Comparison of ENCODE assay signal across 18 cellular contexts in genomic region chr4:131013226-131013625, GRCh38.
"Had no signal": no experiment of that assay in that cellular context is flagged by ENCODE, and none has a peak within 500 bp of the region (broad histone marks: within the 10 kb centered on the region; RNA-seq: fewer than 3 reads in every experiment).

No MANE protein-coding gene starts in this region.

- H3K27ac Mint-ChIP-seq: naive thymus-derived CD4-positive, alpha-beta T cell had no signal

- H3K27me3 Mint-ChIP-seq: naive thymus-derived CD4-positive, alpha-beta T cell had no signal

- H3K27ac ChIP-seq: coronary artery, dorsolateral prefrontal cortex, esophagus muscularis mucosa, foreskin keratinocyte, gastroesophageal sphincter, heart left ventricle, hepatocyte, left lung, lower lobe of right lung had no signal

- H3K4me1 Mint-ChIP-seq: naive thymus-derived CD4-positive, alpha-beta T cell had no signal

- H3K27me3 ChIP-seq: dorsolateral prefrontal cortex, esophagus muscularis mucosa, foreskin keratinocyte, gastroesophageal sphincter, heart left ventricle, hepatocyte, left lung had no signal

- H3K4me1 ChIP-seq: esophagus muscularis mucosa, foreskin keratinocyte, gastroesophageal sphincter, heart left ventricle, left lung, lower lobe of right lung had no signal

- H3K4me2 ChIP-seq: hepatocyte had no signal

- H3K36me3 Mint-ChIP-seq: naive thymus-derived CD4-positive, alpha-beta T cell had no signal

- DNase-seq: dermis blood vessel endothelial cell; dorsolateral prefrontal cortex; effector CD4-positive, alpha-beta T cell; effector memory CD4-positive, alpha-beta T cell; foreskin keratinocyte; heart left ventricle; hypothalamus; left cardiac atrium; left lung; left ventricle myocardium superior; lower lobe of right lung; mesenchymal stem cell; midbrain; naive thymus-derived CD4-positive, alpha-beta T cell had no signal

- ATAC-seq: foreskin keratinocyte; gastroesophageal sphincter; heart left ventricle; left cardiac atrium; left lung; left ventricle myocardium superior; lower lobe of right lung; naive thymus-derived CD4-positive, alpha-beta T cell had no signal

- H3K4me3 ChIP-seq: coronary artery, dorsolateral prefrontal cortex, esophagus muscularis mucosa, gastroesophageal sphincter, heart left ventricle, hepatocyte, left lung, lower lobe of right lung had no signal

- H3K36me3 ChIP-seq: esophagus muscularis mucosa, gastroesophageal sphincter, heart left ventricle, left lung, lower lobe of right lung had no signal

- H3K4me3 Mint-ChIP-seq: naive thymus-derived CD4-positive, alpha-beta T cell had no signal

- H3K9me3 ChIP-seq: esophagus muscularis mucosa, heart left ventricle, lower lobe of right lung had no signal

- H2AFZ ChIP-seq: hepatocyte had no signal

- H3K79me2 ChIP-seq: hepatocyte had no signal
